27 cellular contexts compared by ENCODE assay signal in genomic region chr17:69651921-69652320, GRCh38.
A peak's percentile ranks its signal among the peaks of the same experiment; 100 is the strongest.
DNase-seq lines count a peak whose midpoint lies in the region; ATAC-seq, FAIRE-seq and TF ChIP-seq lines count a peak whose summit lies in the region.
"Had no signal": no experiment of that assay in that cellular context is flagged by ENCODE, and none has a peak within 500 bp of the region (broad histone marks: within the 10 kb centered on the region; RNA-seq: fewer than 3 reads in every experiment).

No MANE protein-coding gene starts in this region.

- H3K4me2 ChIP-seq in SU-DHL-6 (ENCODE audit: low read depth, low read length, poor library complexity, severe bottlenecking), result no peak overlapping the region

- no peaks in the 10 kb centered on the region for H4K20me1 ChIP-seq in SU-DHL-6 (ENCODE audit: low read depth, low read length)

- H3K36me3 ChIP-seq in SU-DHL-6 (ENCODE audit: low read length), result 0 out of 2 replicates have a peak, but pooled peaks cover 14% of the 10 kb centered on the region
- H3K36me3 ChIP-seq: HAP-1, SJCRH30 had no signal

- H3K4me3 ChIP-seq in SU-DHL-6 (ENCODE audit: insufficient read depth, low read length, poor library complexity, severe bottlenecking) (no peak overlapping the region), fibroblast of mammary gland (ENCODE audit: control insufficient read depth, low read depth, low read length) (no peak overlapping the region)
- H3K4me3 ChIP-seq: HAP-1, SJCRH30 had no signal

- H3K27me3 ChIP-seq in SU-DHL-6 (ENCODE audit: low read length), result no peaks in the 10 kb centered on the region
- H3K27me3 ChIP-seq: SJCRH30 had no signal

- H3F3A ChIP-seq in SU-DHL-6 (ENCODE audit: insufficient read depth), result peaks cover 32% of the 10 kb centered on the region

- peak overlapping the region; percentile 53 for H3K27ac ChIP-seq in SU-DHL-6 (ENCODE audit: low read depth, low read length)
- H3K27ac ChIP-seq: C4-2B, SJCRH30 had no signal

- TF ChIP-seq CTCF in SU-DHL-6 (IDR thresholded peaks at IDR 0.05; ENCODE audit: insufficient read depth, low read length, poor library complexity, severe bottlenecking), result no peak
- no peak for TF ChIP-seq CTCF in fibroblast of mammary gland (conservative IDR thresholded peaks at IDR 0.05; ENCODE audit: control insufficient read depth, insufficient read depth, low read depth, low read length)

- H3K79me2 ChIP-seq in SU-DHL-6 (ENCODE audit: insufficient read depth, low read length), result no peaks in the 10 kb centered on the region

- no peak for TF ChIP-seq POLR2A in H54 (IDR thresholded peaks at IDR 0.05; ENCODE audit: low read depth, low read length)

- no peaks in the 10 kb centered on the region for H3K9me2 ChIP-seq in SU-DHL-6 (replicated peaks; ENCODE audit: insufficient read depth, low read length)

- peak; percentile 15 for FAIRE-seq in H54 (lab: Jason Lieb, UNC)
- FAIRE-seq: GM12891 had no signal

- no peak overlapping the region for H2AFZ ChIP-seq in SU-DHL-6 (ENCODE audit: low read depth, low read length, severe bottlenecking)

- peaks cover 6% of the 10 kb centered on the region; the same call in 1 of the 2 replicates for H3K9me3 ChIP-seq in SU-DHL-6 (ENCODE audit: insufficient read depth, low read length)
- H3K9me3 ChIP-seq: Caco-2, HAP-1, SJCRH30 had no signal

- no peak overlapping the region for H3K9ac ChIP-seq in SU-DHL-6 (ENCODE audit: low read length)

- DNase-seq in H54 (ENCODE audit: insufficient read length, low spot score), result no peak
- peak; percentile 49 for DNase-seq in fibroblast of mammary gland (ENCODE audit: low read depth)
- DNase-seq in NCI-H748 treated with DMSO at 0.1 percent for 48 hours (lab: John Stamatoyannopoulos, UW), result no peak
- no peak for DNase-seq in DMS153 (lab: John Stamatoyannopoulos, UW)
- DNase-seq in stimulated activated CD4-positive, alpha-beta T cell treated with anti-CD3 and anti-CD28 coated beads, Interleukin-2, amount 100 ng/mL, for 48 hours, result no peak
- DNase-seq: Caco-2; CD8-positive, alpha-beta T cell; DMS 273 treated with DMSO at 0.1 percent for 48 hours; DMS79 treated with DMSO at 0.1 percent for 48 hours; GF-D8; HFFc6; NCI-H1105 treated with DMSO at 0.1 percent for 48 hours; NCI-H146; NCI-H2029; NCI-H446; NCI-H524 treated with DMSO at 0.1 percent for 48 hours; NCI-H82; NK-92 treated with Interleukin-12 subunit alpha and Interleukin-12 subunit beta, amount 100 ng/mL, for 24 hours; PC-3 had no signal

- no peak for ATAC-seq in GM21737 (IDR thresholded peaks at IDR 0.05; ENCODE audit: unreplicated experiment)
- ATAC-seq: CD8-positive, alpha-beta T cell; PC-3; Right ventricle myocardium inferior; SK-N-SH treated with all-trans-retinoic acid at 6 μM for 48 hours had no signal
